Comparison of ENCODE assay signal across 1 cellular context in genomic region chr14:37650356-37651037, GRCh38.
TF ChIP-seq lines count a peak whose summit lies in the region.

No MANE protein-coding gene starts in this region.

TF ChIP-seq in GM23338, 12 proteins besides CTCF, POLR2A, EP300 and RAD21 (continued from another document):
- TF ChIP-seq REST (IDR thresholded peaks at IDR 0.05; ENCODE audit: unreplicated experiment) = no peak
- TF ChIP-seq POLR2AphosphoS5 (IDR thresholded peaks at IDR 0.05; ENCODE audit: low read depth) = no peak
- TF ChIP-seq, protein P1, sequence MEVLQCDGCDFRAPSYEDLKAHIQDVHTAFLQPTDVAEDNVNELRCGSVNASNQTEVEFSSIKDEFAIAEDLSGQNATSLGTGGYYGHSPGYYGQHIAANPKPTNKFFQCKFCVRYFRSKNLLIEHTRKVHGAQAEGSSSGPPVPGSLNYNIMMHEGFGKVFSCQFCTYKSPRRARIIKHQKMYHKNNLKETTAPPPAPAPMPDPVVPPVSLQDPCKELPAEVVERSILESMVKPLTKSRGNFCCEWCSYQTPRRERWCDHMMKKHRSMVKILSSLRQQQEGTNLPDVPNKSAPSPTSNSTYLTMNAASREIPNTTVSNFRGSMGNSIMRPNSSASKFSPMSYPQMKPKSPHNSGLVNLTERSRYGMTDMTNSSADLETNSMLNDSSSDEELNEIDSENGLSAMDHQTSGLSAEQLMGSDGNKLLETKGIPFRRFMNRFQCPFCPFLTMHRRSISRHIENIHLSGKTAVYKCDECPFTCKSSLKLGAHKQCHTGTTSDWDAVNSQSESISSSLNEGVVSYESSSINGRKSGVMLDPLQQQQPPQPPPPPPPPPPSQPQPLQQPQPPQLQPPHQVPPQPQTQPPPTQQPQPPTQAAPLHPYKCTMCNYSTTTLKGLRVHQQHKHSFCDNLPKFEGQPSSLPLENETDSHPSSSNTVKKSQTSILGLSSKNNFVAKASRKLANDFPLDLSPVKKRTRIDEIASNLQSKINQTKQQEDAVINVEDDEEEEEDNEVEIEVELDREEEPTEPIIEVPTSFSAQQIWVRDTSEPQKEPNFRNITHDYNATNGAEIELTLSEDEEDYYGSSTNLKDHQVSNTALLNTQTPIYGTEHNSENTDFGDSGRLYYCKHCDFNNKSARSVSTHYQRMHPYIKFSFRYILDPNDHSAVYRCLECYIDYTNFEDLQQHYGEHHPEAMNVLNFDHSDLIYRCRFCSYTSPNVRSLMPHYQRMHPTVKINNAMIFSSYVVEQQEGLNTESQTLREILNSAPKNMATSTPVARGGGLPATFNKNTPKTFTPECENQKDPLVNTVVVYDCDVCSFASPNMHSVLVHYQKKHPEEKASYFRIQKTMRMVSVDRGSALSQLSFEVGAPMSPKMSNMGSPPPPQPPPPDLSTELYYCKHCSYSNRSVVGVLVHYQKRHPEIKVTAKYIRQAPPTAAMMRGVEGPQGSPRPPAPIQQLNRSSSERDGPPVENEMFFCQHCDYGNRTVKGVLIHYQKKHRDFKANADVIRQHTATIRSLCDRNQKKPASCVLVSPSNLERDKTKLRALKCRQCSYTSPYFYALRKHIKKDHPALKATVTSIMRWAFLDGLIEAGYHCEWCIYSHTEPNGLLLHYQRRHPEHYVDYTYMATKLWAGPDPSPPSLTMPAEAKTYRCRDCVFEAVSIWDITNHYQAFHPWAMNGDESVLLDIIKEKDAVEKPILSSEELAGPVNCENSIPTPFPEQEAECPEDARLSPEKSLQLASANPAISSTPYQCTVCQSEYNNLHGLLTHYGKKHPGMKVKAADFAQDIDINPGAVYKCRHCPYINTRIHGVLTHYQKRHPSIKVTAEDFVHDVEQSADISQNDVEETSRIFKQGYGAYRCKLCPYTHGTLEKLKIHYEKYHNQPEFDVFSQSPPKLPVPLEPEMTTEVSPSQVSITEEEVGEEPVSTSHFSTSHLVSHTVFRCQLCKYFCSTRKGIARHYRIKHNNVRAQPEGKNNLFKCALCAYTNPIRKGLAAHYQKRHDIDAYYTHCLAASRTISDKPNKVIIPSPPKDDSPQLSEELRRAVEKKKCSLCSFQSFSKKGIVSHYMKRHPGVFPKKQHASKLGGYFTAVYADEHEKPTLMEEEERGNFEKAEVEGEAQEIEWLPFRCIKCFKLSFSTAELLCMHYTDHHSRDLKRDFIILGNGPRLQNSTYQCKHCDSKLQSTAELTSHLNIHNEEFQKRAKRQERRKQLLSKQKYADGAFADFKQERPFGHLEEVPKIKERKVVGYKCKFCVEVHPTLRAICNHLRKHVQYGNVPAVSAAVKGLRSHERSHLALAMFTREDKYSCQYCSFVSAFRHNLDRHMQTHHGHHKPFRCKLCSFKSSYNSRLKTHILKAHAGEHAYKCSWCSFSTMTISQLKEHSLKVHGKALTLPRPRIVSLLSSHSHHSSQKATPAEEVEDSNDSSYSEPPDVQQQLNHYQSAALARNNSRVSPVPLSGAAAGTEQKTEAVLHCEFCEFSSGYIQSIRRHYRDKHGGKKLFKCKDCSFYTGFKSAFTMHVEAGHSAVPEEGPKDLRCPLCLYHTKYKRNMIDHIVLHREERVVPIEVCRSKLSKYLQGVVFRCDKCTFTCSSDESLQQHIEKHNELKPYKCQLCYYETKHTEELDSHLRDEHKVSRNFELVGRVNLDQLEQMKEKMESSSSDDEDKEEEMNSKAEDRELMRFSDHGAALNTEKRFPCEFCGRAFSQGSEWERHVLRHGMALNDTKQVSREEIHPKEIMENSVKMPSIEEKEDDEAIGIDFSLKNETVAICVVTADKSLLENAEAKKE (CRISPR knock-in tag; IDR thresholded peaks at IDR 0.05) = no peak
- no peak for TF ChIP-seq ZNF114 (CRISPR knock-in tag; IDR thresholded peaks at IDR 0.05)
- no peak for TF ChIP-seq EZH2 (IDR thresholded peaks at IDR 0.05; ENCODE audit: low read depth, unreplicated experiment)
- TF ChIP-seq CREB1 (CRISPR knock-in tag; IDR thresholded peaks at IDR 0.05; ENCODE audit: low read depth) = no peak
